Comparison of ENCODE assay signal across 1 cellular context in genomic region chr6:3825331-3825831, GRCh38.
TF ChIP-seq lines count a peak whose summit lies in the region.

No MANE protein-coding gene starts in this region.

TF ChIP-seq in HepG2, 621 proteins besides CTCF, POLR2A, EP300 and RAD21 (continued from another document):
- TF ChIP-seq ZBTB8A (CRISPR knock-in tag; IDR thresholded peaks at IDR 0.05; ENCODE audit: borderline replicate concordance, low read depth) (no peak), NFIC (IDR thresholded peaks at IDR 0.05; ENCODE audit: low read length) (no peak), RXRB (CRISPR knock-in tag; IDR thresholded peaks at IDR 0.05; ENCODE audit: borderline replicate concordance) (peak; percentile 76), CEBPB (IDR thresholded peaks at IDR 0.05; ENCODE audit: borderline replicate concordance, low read depth, low read length) (no peak), CREB1 (IDR thresholded peaks at IDR 0.05) (no peak), CREB1 (CRISPR knock-in tag; IDR thresholded peaks at IDR 0.05) (0 out of 2 replicates have a peak, but pooled peaks have one; percentile 9), SSRP1 (CRISPR knock-in tag; IDR thresholded peaks at IDR 0.05) (no peak), PCBP2 (optimal IDR thresholded peaks at IDR 0.05; ENCODE audit: low read depth, low read length, poor library complexity, severe bottlenecking) (no peak), TFAP4 (IDR thresholded peaks at IDR 0.05; ENCODE audit: borderline replicate concordance, low read depth) (no peak), ZNF460 (CRISPR knock-in tag; IDR thresholded peaks at IDR 0.05; ENCODE audit: borderline replicate concordance) (no peak), XRCC5 (optimal IDR thresholded peaks at IDR 0.05; ENCODE audit: low read length) (peak; percentile 84), MTA3 (CRISPR knock-in tag; IDR thresholded peaks at IDR 0.05) (no peak), ZNF672 (CRISPR knock-in tag; IDR thresholded peaks at IDR 0.05) (no peak), NCOR1 (IDR thresholded peaks at IDR 0.05; ENCODE audit: borderline replicate concordance, low read length) (no peak; the same call in 1 of the 2 replicates), ZNF570 (CRISPR knock-in tag; IDR thresholded peaks at IDR 0.05; ENCODE audit: borderline replicate concordance) (no peak), ZNF180 (CRISPR knock-in tag; IDR thresholded peaks at IDR 0.05; ENCODE audit: borderline replicate concordance, low read depth) (no peak), HCFC1 (IDR thresholded peaks at IDR 0.05; ENCODE audit: low read depth, low read length) (no peak), ZNF484 (CRISPR knock-in tag; IDR thresholded peaks at IDR 0.05; ENCODE audit: borderline replicate concordance, low read depth) (no peak), HIC2 (CRISPR knock-in tag; IDR thresholded peaks at IDR 0.05; ENCODE audit: low read depth) (no peak; the same call in 1 of the 2 replicates), ZNF326 (CRISPR knock-in tag; IDR thresholded peaks at IDR 0.05; ENCODE audit: borderline replicate concordance) (no peak), ZNF251 (CRISPR knock-in tag; IDR thresholded peaks at IDR 0.05) (no peak), HOXA3 (CRISPR knock-in tag; IDR thresholded peaks at IDR 0.05) (peak; percentile 37; the same call in 1 of the 2 replicates), HOXA7 (CRISPR knock-in tag; IDR thresholded peaks at IDR 0.05) (no peak), ZFP36 (IDR thresholded peaks at IDR 0.05; ENCODE audit: borderline replicate concordance, low read depth, low read length, partially characterized antibody) (no peak), ZNF513 (CRISPR knock-in tag; conservative IDR thresholded peaks at IDR 0.05) (no peak), SRSF9 (IDR thresholded peaks at IDR 0.05; ENCODE audit: borderline replicate concordance, insufficient read depth, low read depth, low read length, poor library complexity, severe bottlenecking) (no peak)
- TF ChIP-seq, protein P1, sequence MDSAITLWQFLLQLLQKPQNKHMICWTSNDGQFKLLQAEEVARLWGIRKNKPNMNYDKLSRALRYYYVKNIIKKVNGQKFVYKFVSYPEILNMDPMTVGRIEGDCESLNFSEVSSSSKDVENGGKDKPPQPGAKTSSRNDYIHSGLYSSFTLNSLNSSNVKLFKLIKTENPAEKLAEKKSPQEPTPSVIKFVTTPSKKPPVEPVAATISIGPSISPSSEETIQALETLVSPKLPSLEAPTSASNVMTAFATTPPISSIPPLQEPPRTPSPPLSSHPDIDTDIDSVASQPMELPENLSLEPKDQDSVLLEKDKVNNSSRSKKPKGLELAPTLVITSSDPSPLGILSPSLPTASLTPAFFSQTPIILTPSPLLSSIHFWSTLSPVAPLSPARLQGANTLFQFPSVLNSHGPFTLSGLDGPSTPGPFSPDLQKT (CRISPR knock-in tag; IDR thresholded peaks at IDR 0.05; ENCODE audit: borderline replicate concordance): no peak
- TF ChIP-seq, protein P2, sequence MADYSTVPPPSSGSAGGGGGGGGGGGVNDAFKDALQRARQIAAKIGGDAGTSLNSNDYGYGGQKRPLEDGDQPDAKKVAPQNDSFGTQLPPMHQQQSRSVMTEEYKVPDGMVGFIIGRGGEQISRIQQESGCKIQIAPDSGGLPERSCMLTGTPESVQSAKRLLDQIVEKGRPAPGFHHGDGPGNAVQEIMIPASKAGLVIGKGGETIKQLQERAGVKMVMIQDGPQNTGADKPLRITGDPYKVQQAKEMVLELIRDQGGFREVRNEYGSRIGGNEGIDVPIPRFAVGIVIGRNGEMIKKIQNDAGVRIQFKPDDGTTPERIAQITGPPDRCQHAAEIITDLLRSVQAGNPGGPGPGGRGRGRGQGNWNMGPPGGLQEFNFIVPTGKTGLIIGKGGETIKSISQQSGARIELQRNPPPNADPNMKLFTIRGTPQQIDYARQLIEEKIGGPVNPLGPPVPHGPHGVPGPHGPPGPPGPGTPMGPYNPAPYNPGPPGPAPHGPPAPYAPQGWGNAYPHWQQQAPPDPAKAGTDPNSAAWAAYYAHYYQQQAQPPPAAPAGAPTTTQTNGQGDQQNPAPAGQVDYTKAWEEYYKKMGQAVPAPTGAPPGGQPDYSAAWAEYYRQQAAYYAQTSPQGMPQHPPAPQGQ (CRISPR knock-in tag; IDR thresholded peaks at IDR 0.05; ENCODE audit: borderline replicate concordance): no peak
- TF ChIP-seq, protein P3, sequence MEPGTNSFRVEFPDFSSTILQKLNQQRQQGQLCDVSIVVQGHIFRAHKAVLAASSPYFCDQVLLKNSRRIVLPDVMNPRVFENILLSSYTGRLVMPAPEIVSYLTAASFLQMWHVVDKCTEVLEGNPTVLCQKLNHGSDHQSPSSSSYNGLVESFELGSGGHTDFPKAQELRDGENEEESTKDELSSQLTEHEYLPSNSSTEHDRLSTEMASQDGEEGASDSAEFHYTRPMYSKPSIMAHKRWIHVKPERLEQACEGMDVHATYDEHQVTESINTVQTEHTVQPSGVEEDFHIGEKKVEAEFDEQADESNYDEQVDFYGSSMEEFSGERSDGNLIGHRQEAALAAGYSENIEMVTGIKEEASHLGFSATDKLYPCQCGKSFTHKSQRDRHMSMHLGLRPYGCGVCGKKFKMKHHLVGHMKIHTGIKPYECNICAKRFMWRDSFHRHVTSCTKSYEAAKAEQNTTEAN (CRISPR knock-in tag; conservative IDR thresholded peaks at IDR 0.05): 0 out of 2 replicates have a peak, but pooled peaks have one; percentile 16
- TF ChIP-seq, protein P4, sequence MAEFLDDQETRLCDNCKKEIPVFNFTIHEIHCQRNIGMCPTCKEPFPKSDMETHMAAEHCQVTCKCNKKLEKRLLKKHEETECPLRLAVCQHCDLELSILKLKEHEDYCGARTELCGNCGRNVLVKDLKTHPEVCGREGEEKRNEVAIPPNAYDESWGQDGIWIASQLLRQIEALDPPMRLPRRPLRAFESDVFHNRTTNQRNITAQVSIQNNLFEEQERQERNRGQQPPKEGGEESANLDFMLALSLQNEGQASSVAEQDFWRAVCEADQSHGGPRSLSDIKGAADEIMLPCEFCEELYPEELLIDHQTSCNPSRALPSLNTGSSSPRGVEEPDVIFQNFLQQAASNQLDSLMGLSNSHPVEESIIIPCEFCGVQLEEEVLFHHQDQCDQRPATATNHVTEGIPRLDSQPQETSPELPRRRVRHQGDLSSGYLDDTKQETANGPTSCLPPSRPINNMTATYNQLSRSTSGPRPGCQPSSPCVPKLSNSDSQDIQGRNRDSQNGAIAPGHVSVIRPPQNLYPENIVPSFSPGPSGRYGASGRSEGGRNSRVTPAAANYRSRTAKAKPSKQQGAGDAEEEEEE (CRISPR knock-in tag; IDR thresholded peaks at IDR 0.05; ENCODE audit: borderline replicate concordance): no peak
- TF ChIP-seq, protein P5, sequence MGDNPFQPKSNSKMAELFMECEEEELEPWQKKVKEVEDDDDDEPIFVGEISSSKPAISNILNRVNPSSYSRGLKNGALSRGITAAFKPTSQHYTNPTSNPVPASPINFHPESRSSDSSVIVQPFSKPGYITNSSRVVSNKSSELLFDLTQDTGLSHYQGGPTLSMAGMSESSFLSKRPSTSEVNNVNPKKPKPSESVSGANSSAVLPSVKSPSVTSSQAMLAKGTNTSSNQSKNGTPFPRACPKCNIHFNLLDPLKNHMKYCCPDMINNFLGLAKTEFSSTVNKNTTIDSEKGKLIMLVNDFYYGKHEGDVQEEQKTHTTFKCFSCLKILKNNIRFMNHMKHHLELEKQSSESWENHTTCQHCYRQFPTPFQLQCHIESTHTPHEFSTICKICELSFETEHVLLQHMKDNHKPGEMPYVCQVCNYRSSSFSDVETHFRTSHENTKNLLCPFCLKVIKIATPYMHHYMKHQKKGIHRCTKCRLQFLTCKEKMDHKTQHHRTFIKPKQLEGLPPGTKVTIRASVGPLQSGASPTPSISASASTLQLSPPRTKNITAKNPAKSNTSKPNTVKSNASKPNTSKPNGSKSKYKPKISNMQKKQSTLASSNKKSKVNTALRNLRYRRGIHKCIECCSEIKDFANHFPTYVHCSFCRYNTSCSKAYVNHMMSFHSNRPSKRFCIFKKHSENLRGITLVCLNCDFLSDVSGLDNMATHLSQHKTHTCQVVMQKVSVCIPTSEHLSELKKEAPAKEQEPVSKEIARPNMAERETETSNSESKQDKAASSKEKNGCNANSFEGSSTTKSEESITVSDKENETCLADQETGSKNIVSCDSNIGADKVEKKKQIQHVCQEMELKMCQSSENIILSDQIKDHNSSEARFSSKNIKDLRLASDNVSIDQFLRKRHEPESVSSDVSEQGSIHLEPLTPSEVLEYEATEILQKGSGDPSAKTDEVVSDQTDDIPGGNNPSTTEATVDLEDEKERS (CRISPR knock-in tag; IDR thresholded peaks at IDR 0.05): peak; percentile 51; the same call in 1 of the 2 replicates
- TF ChIP-seq, protein P6, sequence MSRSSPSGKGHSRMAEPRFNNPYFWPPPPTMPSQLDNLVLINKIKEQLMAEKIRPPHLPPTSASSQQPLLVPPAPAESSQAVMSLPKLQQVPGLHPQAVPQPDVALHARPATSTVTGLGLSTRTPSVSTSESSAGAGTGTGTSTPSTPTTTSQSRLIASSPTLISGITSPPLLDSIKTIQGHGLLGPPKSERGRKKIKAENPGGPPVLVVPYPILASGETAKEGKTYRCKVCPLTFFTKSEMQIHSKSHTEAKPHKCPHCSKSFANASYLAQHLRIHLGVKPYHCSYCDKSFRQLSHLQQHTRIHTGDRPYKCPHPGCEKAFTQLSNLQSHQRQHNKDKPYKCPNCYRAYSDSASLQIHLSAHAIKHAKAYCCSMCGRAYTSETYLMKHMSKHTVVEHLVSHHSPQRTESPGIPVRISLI (CRISPR knock-in tag; IDR thresholded peaks at IDR 0.05; ENCODE audit: borderline replicate concordance): peak; percentile 25; the same call in 1 of the 2 replicates
